In the genomic region with DNA sequence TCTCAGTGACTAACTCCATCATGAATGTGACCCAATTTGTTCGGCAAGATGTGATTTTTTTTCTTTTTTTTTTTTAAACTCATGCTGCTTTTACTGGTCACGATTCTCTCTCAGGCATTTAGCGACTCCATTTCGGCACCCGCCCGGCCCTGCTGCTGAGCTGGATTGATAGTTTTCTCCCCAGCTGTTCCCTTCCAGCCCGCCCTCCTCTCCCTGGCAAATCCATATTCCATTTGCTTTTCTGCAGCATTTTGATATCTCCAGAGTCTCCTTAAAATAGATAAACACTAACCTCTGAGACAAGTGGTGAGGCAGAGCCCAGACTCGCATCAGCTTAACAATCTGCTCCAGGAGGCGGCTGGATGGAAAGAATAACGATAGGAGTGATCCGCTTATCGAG, we compare ENCODE assay signal across 17 cellular contexts. TPM values are rescaled to one million over a fixed set of nuclear protein-coding genes. Genes with fewer than 3 reads are reported as not detected.
A peak's percentile ranks its signal among the peaks of the same experiment; 100 is the strongest.
DNase-seq lines count a peak whose midpoint lies in the region; ATAC-seq, FAIRE-seq and TF ChIP-seq lines count a peak whose summit lies in the region.
"Had no signal": no experiment of that assay in that cellular context is flagged by ENCODE, and none has a peak within 500 bp of the region (broad histone marks: within the 10 kb centered on the region; RNA-seq: fewer than 3 reads in every experiment).

No MANE protein-coding gene starts in this region.

- WGBS in stomach, 5 donors, result 79 to 94% (median 85%) methylated on average over 12 of the region's 12 CpGs

- no peaks in the 10 kb centered on the region for H3K9me3 Mint-ChIP-seq in activated T-helper 1 cell treated with anti-CD3 and anti-CD28 coated beads, Interleukin-12 subunit alpha, Interleukin-12 subunit beta, Interleukin-2, Interleukin-4 antibody, amounts not matched to agents 30 ng/mL and 10 ng/mL and 1 ng/mL, durations not matched to agents 14 hours and 24 hours and 36 hours
- H3K9me3 Mint-ChIP-seq in WTC11, result no peaks in the 10 kb centered on the region
- H3K9me3 Mint-ChIP-seq: memory B cell had no signal

- ATAC-seq in GM18907 (IDR thresholded peaks at IDR 0.05; ENCODE audit: unreplicated experiment) (no peak), WTC11 (no peak)

- no peaks in the 10 kb centered on the region for H3K27me3 Mint-ChIP-seq in activated T-helper 1 cell treated with anti-CD3 and anti-CD28 coated beads, Interleukin-12 subunit alpha, Interleukin-12 subunit beta, Interleukin-2, Interleukin-4 antibody, amounts not matched to agents 30 ng/mL and 10 ng/mL and 1 ng/mL, durations not matched to agents 14 hours and 24 hours and 36 hours (ENCODE audit: insufficient read depth)
- H3K27me3 Mint-ChIP-seq in WTC11 (ENCODE audit: low read depth), result no peaks in the 10 kb centered on the region; the same call in 1 of the 2 replicates
- H3K27me3 Mint-ChIP-seq: memory B cell had no signal

- no peak for TF ChIP-seq CTCF in D721Med (IDR thresholded peaks at IDR 0.05; ENCODE audit: insufficient read depth, missing control alignments)
- TF ChIP-seq CTCF in left ventricle myocardium inferior (IDR thresholded peaks at IDR 0.05; ENCODE audit: borderline replicate concordance), result no peak
- TF ChIP-seq CTCF in stomach (IDR thresholded peaks at IDR 0.05), result no peak
- no peak for TF ChIP-seq CTCF in WTC11 (IDR thresholded peaks at IDR 0.05)

- H3K9me3 ChIP-seq in left ventricle myocardium inferior (replicated peaks) (no peaks in the 10 kb centered on the region), skeletal muscle tissue (ENCODE audit: control insufficient read depth in 3 of 3, low read length in 3 of 3) (no peaks in the 10 kb centered on the region), stomach (no peaks in the 10 kb centered on the region)
- H3K9me3 ChIP-seq: right lobe of liver, SJCRH30 had no signal

- H3K27me3 ChIP-seq in left ventricle myocardium inferior (ENCODE audit: low read depth), result no peaks in the 10 kb centered on the region
- no peaks in the 10 kb centered on the region for H3K27me3 ChIP-seq in skeletal muscle tissue (ENCODE audit: control insufficient read depth in 3 of 3, insufficient read depth in 3 of 3, low read length in 3 of 3)
- H3K27me3 ChIP-seq in stomach, result no peaks in the 10 kb centered on the region
- H3K27me3 ChIP-seq: right lobe of liver, SJCRH30 had no signal

- peaks cover 44% of the 10 kb centered on the region for H3K36me3 Mint-ChIP-seq in activated T-helper 1 cell treated with anti-CD3 and anti-CD28 coated beads, Interleukin-12 subunit alpha, Interleukin-12 subunit beta, Interleukin-2, Interleukin-4 antibody, amounts not matched to agents 30 ng/mL and 10 ng/mL and 1 ng/mL, durations not matched to agents 14 hours and 24 hours and 36 hours (ENCODE audit: low read depth)
- H3K36me3 Mint-ChIP-seq in WTC11, result no peaks in the 10 kb centered on the region

- no peak for TF ChIP-seq POLR2A in stomach (IDR thresholded peaks at IDR 0.05)

- CTCF ChIA-PET in WTC11 (lab: Charles Lee), result interaction anchor here (1.1 to 1.5 kb wide), 3 partner anchors 27 to 248 kb away, joined by 3 to 4 read pairs (median 4); no protein-coding TSS in a partner anchor

- peak; percentile 69 for FAIRE-seq in D721Med (lab: Jason Lieb, UNC)
- FAIRE-seq: colon, GM12892 had no signal

- H3K4me3 ChIP-seq in left ventricle myocardium inferior (no peak overlapping the region), skeletal muscle tissue (ENCODE audit: low read length in 3 of 3) (no peak overlapping the region), stomach (no peak overlapping the region)
- H3K4me3 ChIP-seq: right lobe of liver, SJCRH30 had no signal

- H3K9ac ChIP-seq in skeletal muscle tissue (ENCODE audit: low read depth in 1 of 3, low read length in 3 of 3), result no peak overlapping the region

- DNase-seq in D721Med (ENCODE audit: insufficient read length, low spot score) (peak; percentile 52), left ventricle myocardium inferior (peak; percentile 33), stomach (no peak), DMS53 (lab: John Stamatoyannopoulos, UW) (no peak), WTC11 (ENCODE audit: low spot score) (no peak)
- DNase-seq in activated T-helper 1 cell treated with anti-CD3 and anti-CD28 coated beads, Interleukin-12 subunit alpha, Interleukin-12 subunit beta, Interleukin-2, Interleukin-4 antibody, amounts not matched to agents 30 ng/mL and 10 ng/mL and 1 ng/mL, durations not matched to agents 14 hours and 24 hours and 36 hours (ENCODE audit: low spot score), result no peak
- DNase-seq: activated gamma-delta T cell treated with Interleukin-2 at 50 U/mL for 16 hours; NCI-H187 treated with DMSO at 0.1 percent for 48 hours; NCI-H510A treated with DMSO at 0.1 percent for 48 hours; right lobe of liver; SJCRH30; stimulated activated CD4-positive, alpha-beta T cell treated with anti-CD3 and anti-CD28 coated beads, Interleukin-2, amount 100 ng/mL, for 24 hours had no signal

- H3K4me3 Mint-ChIP-seq in activated T-helper 1 cell treated with anti-CD3 and anti-CD28 coated beads, Interleukin-12 subunit alpha, Interleukin-12 subunit beta, Interleukin-2, Interleukin-4 antibody, amounts not matched to agents 30 ng/mL and 10 ng/mL and 1 ng/mL, durations not matched to agents 14 hours and 24 hours and 36 hours, result no peak overlapping the region
- H3K4me3 Mint-ChIP-seq in WTC11, result no peak overlapping the region
- H3K4me3 Mint-ChIP-seq: memory B cell had no signal

- POLR2A ChIA-PET in WTC11 (lab: Charles Lee), result interaction anchor here (1.3 kb wide), 1 partner anchor 14 kb away, joined by 4 read pairs; no protein-coding TSS in a partner anchor

- no peaks in the 10 kb centered on the region for H3K36me3 ChIP-seq in left ventricle myocardium inferior
- no peaks in the 10 kb centered on the region for H3K36me3 ChIP-seq in skeletal muscle tissue (ENCODE audit: control insufficient read depth in 3 of 3, insufficient read depth in 3 of 3, low read length in 3 of 3)
- no peaks in the 10 kb centered on the region for H3K36me3 ChIP-seq in stomach
- H3K36me3 ChIP-seq: right lobe of liver, SJCRH30 had no signal

- H3K27ac ChIP-seq in left ventricle myocardium inferior (replicated peaks) (peak overlapping the region; percentile 42), skeletal muscle tissue (ENCODE audit: low read depth, low read length) (peak overlapping the region; percentile 8), stomach (peak overlapping the region in 2 of 5 donors; percentile 13 to 56)
- H3K27ac ChIP-seq: SJCRH30 had no signal

- TF ChIP-seq EP300 in stomach (IDR thresholded peaks at IDR 0.05), result no peak

- H3K4me1 ChIP-seq in left ventricle myocardium inferior (peaks cover 37% of the 10 kb centered on the region), skeletal muscle tissue (ENCODE audit: control insufficient read depth in 3 of 3, insufficient read depth in 3 of 3, low read length in 3 of 3) (peaks cover 0 to 9% (median 2%) of the 10 kb centered on the region in 3 donors), stomach (peaks cover 0 to 15% (median 7%) of the 10 kb centered on the region in 4 donors)
- H3K4me1 ChIP-seq: SJCRH30 had no signal

- intact Hi-C loops in activated T-helper 1 cell treated with anti-CD3 and anti-CD28 coated beads, Interleukin-12 subunit alpha, Interleukin-12 subunit beta, Interleukin-2, Interleukin-4 antibody, amounts not matched to agents 30 ng/mL and 10 ng/mL and 1 ng/mL, durations not matched to agents 14 hours and 24 hours and 36 hours (cut with micrococcal nuclease), result no loop called here
- intact Hi-C loops in left ventricle myocardium inferior (cut with micrococcal nuclease) (no loop called here), stomach (cut with DNase I; ENCODE audit: low total_unique reads) (no loop called here)

- peaks cover 13% of the 10 kb centered on the region for H3K4me1 Mint-ChIP-seq in activated T-helper 1 cell treated with anti-CD3 and anti-CD28 coated beads, Interleukin-12 subunit alpha, Interleukin-12 subunit beta, Interleukin-2, Interleukin-4 antibody, amounts not matched to agents 30 ng/mL and 10 ng/mL and 1 ng/mL, durations not matched to agents 14 hours and 24 hours and 36 hours (ENCODE audit: low read depth)
- peaks cover 31% of the 10 kb centered on the region for H3K4me1 Mint-ChIP-seq in WTC11

- H3K27ac Mint-ChIP-seq in activated T-helper 1 cell treated with anti-CD3 and anti-CD28 coated beads, Interleukin-12 subunit alpha, Interleukin-12 subunit beta, Interleukin-2, Interleukin-4 antibody, amounts not matched to agents 30 ng/mL and 10 ng/mL and 1 ng/mL, durations not matched to agents 14 hours and 24 hours and 36 hours, result peak overlapping the region; percentile 1
- H3K27ac Mint-ChIP-seq in WTC11, result no peak overlapping the region
- H3K27ac Mint-ChIP-seq: memory B cell had no signal

TF ChIP-seq in WTC11, 78 proteins besides CTCF, POLR2A, EP300 and RAD21 (continues in another document):
- TF ChIP-seq ZNF416 (CRISPR knock-in tag; IDR thresholded peaks at IDR 0.05) (no peak), NR2C2 (CRISPR knock-in tag; IDR thresholded peaks at IDR 0.05) (no peak), ZNF121 (CRISPR knock-in tag; IDR thresholded peaks at IDR 0.05) (no peak), NFYB (CRISPR knock-in tag; conservative IDR thresholded peaks at IDR 0.05; ENCODE audit: low read depth) (no peak), FOXP1 (CRISPR knock-in tag; IDR thresholded peaks at IDR 0.05; ENCODE audit: borderline replicate concordance) (no peak), JAZF1 (CRISPR knock-in tag; IDR thresholded peaks at IDR 0.05) (no peak)
- TF ChIP-seq, protein P1, sequence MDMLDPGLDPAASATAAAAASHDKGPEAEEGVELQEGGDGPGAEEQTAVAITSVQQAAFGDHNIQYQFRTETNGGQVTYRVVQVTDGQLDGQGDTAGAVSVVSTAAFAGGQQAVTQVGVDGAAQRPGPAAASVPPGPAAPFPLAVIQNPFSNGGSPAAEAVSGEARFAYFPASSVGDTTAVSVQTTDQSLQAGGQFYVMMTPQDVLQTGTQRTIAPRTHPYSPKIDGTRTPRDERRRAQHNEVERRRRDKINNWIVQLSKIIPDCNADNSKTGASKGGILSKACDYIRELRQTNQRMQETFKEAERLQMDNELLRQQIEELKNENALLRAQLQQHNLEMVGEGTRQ (CRISPR knock-in tag; IDR thresholded peaks at IDR 0.05), result no peak

RNA-seq across cellular contexts. Expression of a gene that starts 55.5 kb away (rescaled TPM):
- 8.2 and 8.5 TPM in 2 replicates for total RNA-seq in activated T-helper 1 cell treated with anti-CD3 and anti-CD28 coated beads, Interleukin-12 subunit alpha, Interleukin-12 subunit beta, Interleukin-2, Interleukin-4 antibody, amounts not matched to agents 30 ng/mL and 10 ng/mL and 1 ng/mL, durations not matched to agents 14 hours and 24 hours and 36 hours
- total RNA-seq in left ventricle myocardium inferior (46.9 TPM), skeletal muscle tissue (16.2 TPM), stomach (10 to 100 TPM in 1 of 5 donors, 1 to 10 TPM in 4; 1.2 to 24.2 (median 5.9) TPM), WTC11 (2021) (13.2 to 14.2 TPM (median 13.4 TPM) in 3 replicates)
- 1 to 10 TPM; 1.4 to 3.1 (median 2.1) TPM for polyA plus RNA-seq in stomach

RNA-seq across cellular contexts. Expression of a gene that starts 59.4 kb away (rescaled TPM):
- total RNA-seq in activated T-helper 1 cell treated with anti-CD3 and anti-CD28 coated beads, Interleukin-12 subunit alpha, Interleukin-12 subunit beta, Interleukin-2, Interleukin-4 antibody, amounts not matched to agents 30 ng/mL and 10 ng/mL and 1 ng/mL, durations not matched to agents 14 hours and 24 hours and 36 hours, result not detected in 2 replicates
- not detected for total RNA-seq in left ventricle myocardium inferior
- total RNA-seq in skeletal muscle tissue, result not detected
- not detected for total RNA-seq in stomach
- not detected for polyA plus RNA-seq in stomach
- 0.13 TPM in 1 of 3 replicates, not detected in the others for total RNA-seq in WTC11 (2021)
- total RNA-seq: right lobe of liver, SJCRH30 had no signal

Comparison
In these comparisons a context has a peak if more than half of its experiments do, and no peak if none do; other contexts are left out.
1. DNase-seq: peak in D721Med (single experiment) and left ventricle myocardium inferior (single experiment); none in activated T-helper 1 cell treated with anti-CD3 and anti-CD28 coated beads, Interleukin-12 subunit alpha, Interleukin-12 subunit beta, Interleukin-2, Interleukin-4 antibody, amounts not matched to agents 30 ng/mL and 10 ng/mL and 1 ng/mL, durations not matched to agents 14 hours and 24 hours and 36 hours (single experiment), stomach (single experiment), DMS53 (single experiment) and WTC11 (single experiment).